In the genomic region with DNA sequence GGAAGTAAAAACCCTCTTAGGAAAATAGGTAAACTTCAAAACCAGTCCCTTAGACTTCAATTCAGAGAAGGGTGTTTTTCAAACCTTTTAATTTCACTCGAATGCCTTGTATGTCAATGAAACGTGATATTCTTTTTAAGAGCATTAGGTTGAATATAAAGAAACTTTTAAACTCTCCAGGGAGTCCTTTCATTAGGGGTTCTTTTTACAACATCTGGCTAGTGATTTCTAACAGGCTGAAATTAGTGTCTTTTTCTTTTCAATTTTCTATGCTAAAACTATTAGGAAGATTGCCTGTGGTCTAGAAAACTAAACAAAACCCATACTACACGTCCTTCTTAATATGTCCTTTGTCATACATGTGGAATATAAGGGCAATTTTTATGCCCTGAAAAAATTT, we compare ENCODE assay signal across 1 cellular context.
TF ChIP-seq lines count a peak whose summit lies in the region.

No MANE protein-coding gene starts in this region.

TF ChIP-seq in HCT116, 20 proteins besides CTCF, POLR2A, EP300 and RAD21 (continued from another document):
- TF ChIP-seq CBX3 (IDR thresholded peaks at IDR 0.05; ENCODE audit: low read depth): no peak
- TF ChIP-seq, protein P1, sequence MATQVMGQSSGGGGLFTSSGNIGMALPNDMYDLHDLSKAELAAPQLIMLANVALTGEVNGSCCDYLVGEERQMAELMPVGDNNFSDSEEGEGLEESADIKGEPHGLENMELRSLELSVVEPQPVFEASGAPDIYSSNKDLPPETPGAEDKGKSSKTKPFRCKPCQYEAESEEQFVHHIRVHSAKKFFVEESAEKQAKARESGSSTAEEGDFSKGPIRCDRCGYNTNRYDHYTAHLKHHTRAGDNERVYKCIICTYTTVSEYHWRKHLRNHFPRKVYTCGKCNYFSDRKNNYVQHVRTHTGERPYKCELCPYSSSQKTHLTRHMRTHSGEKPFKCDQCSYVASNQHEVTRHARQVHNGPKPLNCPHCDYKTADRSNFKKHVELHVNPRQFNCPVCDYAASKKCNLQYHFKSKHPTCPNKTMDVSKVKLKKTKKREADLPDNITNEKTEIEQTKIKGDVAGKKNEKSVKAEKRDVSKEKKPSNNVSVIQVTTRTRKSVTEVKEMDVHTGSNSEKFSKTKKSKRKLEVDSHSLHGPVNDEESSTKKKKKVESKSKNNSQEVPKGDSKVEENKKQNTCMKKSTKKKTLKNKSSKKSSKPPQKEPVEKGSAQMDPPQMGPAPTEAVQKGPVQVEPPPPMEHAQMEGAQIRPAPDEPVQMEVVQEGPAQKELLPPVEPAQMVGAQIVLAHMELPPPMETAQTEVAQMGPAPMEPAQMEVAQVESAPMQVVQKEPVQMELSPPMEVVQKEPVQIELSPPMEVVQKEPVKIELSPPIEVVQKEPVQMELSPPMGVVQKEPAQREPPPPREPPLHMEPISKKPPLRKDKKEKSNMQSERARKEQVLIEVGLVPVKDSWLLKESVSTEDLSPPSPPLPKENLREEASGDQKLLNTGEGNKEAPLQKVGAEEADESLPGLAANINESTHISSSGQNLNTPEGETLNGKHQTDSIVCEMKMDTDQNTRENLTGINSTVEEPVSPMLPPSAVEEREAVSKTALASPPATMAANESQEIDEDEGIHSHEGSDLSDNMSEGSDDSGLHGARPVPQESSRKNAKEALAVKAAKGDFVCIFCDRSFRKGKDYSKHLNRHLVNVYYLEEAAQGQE (IDR thresholded peaks at IDR 0.05; ENCODE audit: low read depth): no peak
- TF ChIP-seq EGR1 (IDR thresholded peaks at IDR 0.05; ENCODE audit: low read depth): no peak
